Comparison of ENCODE assay signal across 29 cellular contexts in genomic region chr2:102283996-102284395, GRCh38. TPM values are rescaled to one million over a fixed set of nuclear protein-coding genes. Genes with fewer than 3 reads are reported as not detected.
"Had no signal": no experiment of that assay in that cellular context is flagged by ENCODE, and none has a peak within 500 bp of the region (broad histone marks: within the 10 kb centered on the region; RNA-seq: fewer than 3 reads in every experiment).

No MANE protein-coding gene starts in this region.

- H3K36me3 ChIP-seq: breast epithelium, esophagus muscularis mucosa, left lung, lower lobe of right lung, neural progenitor cell, right atrium auricular region, stomach, thyroid gland, upper lobe of left lung, WERI-Rb-1 had no signal

- H3K4me2 ChIP-seq: neural progenitor cell had no signal

- H3K9ac ChIP-seq: neural progenitor cell, parathyroid adenoma had no signal

- H3K27ac ChIP-seq: breast epithelium, esophagus muscularis mucosa, left lung, lower lobe of right lung, neural progenitor cell, parathyroid adenoma, right atrium auricular region, stomach, thyroid gland, upper lobe of left lung, WERI-Rb-1 had no signal

- ATAC-seq: activated CD4-positive, CD25-positive, alpha-beta regulatory T cell treated with anti-CD3 and anti-CD28 coated beads, Interleukin-2, amount 50 U/mL, for 24 hours; activated T-cell treated with anti-CD3 and anti-CD28 coated beads, Interleukin-2, amount 50 U/mL, for 4 hours; activated T-helper 17 cell treated with anti-CD3 and anti-CD28 coated beads, Interleukin-2, amount 50 U/mL, for 72 hours; left lung; lower lobe of right lung; natural killer cell; stimulated activated naive B cell treated with anti-CD40 and anti-IgM and Interleukin-4, amounts not matched to agents 10 μg/mL and 1 μg/mL and 100 μg/mL, for 72 hours had no signal

- H3K4me3 ChIP-seq: breast epithelium, esophagus muscularis mucosa, left lung, lower lobe of right lung, neural progenitor cell, right atrium auricular region, stomach, thyroid gland, upper lobe of left lung had no signal

- H3K4me1 ChIP-seq: breast epithelium, esophagus muscularis mucosa, parathyroid adenoma, right atrium auricular region, stomach, thyroid gland had no signal

- H2AFZ ChIP-seq: neural progenitor cell, parathyroid adenoma had no signal

- H3K79me2 ChIP-seq: parathyroid adenoma had no signal

- H3K27me3 ChIP-seq: breast epithelium, left lung, neural progenitor cell, right atrium auricular region, stomach, thyroid gland, upper lobe of left lung had no signal

- DNase-seq: activated CD4-positive, alpha-beta memory T cell treated with anti-CD3 and anti-CD28 coated beads, Interleukin-2, amount 10 ng/mL, durations not matched to agents 7 days and 5 days; activated CD4-positive, alpha-beta T cell treated with anti-CD3 and anti-CD28 coated beads, Interleukin-2, amount 10 ng/mL, durations not matched to agents 7 days and 5 days; activated gamma-delta T cell treated with Interleukin-2 at 50 U/mL for 16 hours; activated naive CD4-positive, alpha-beta T cell treated with anti-CD3 and anti-CD28 coated beads, Interleukin-2, amount 50 U/mL, for 16 hours; activated T-cell treated with anti-CD3 and anti-CD28 coated beads, Interleukin-2, amount 50 U/mL, for 4 hours; amygdala; central memory CD4-positive, alpha-beta T cell; endodermal cell; left lung; lower lobe of right lung; mesenchymal stem cell; natural killer cell; occipital lobe; stimulated activated CD4-positive, alpha-beta T cell treated with anti-CD3 and anti-CD28 coated beads, Interleukin-15, amount 100 ng/mL, for 24 hours; stimulated activated CD4-positive, alpha-beta T cell treated with anti-CD3 and anti-CD28 coated beads, Interleukin-2, amount 100 ng/mL, for 24 hours; stimulated activated naive B cell treated with anti-CD40 and anti-IgM and Interleukin-4, amounts not matched to agents 10 μg/mL and 1 μg/mL and 100 μg/mL, for 72 hours; stomach; T-helper 9 cell; thyroid gland; upper lobe of left lung; WERI-Rb-1 had no signal

- H3K9me3 ChIP-seq: breast epithelium, esophagus muscularis mucosa, left lung, lower lobe of right lung, right atrium auricular region, stomach, thyroid gland, upper lobe of left lung had no signal

RNA-seq across cellular contexts. Expression of gene IL1RL1, which starts 27.4 kb away (rescaled TPM):
- total RNA-seq: frontal cortex, occipital lobe had no signal
